9 cellular contexts compared by ENCODE assay signal in the genomic region with DNA sequence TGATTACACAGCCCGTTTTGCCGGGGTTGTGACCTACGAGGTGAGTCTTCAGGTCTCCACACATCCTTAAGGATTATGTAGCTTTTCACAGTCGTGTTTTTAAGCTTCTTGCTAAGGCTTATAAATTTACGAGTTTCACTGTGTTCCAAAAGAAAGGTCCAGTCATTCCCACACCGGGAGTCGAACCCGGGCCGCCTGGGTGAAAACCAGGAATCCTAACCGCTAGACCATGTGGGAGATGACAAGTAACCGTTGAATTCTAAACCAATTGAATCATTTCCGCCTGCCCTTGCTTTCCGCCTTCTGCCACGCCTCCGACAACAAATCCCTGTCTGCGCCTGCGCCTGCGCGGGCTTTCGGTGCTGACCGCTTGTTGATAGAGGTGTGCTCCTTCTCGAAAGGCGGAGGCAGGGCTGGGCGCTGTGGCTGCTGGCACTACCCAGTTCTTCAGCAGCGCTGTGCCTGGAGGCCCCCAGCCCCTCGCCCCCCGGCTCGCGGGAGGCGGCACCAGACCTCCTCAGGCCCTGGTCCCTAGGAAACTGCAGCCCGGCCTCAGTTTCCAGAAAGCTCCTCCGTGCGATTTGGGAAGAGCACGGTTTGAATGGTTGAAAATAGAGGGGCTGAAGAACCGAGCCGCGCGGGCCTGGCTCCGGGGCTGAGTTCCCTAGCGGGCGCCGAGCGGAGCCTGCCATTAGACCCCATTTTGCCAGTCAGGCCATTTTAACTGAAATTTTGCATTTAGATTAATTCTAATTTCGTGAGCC.
A peak's percentile ranks its signal among the peaks of the same experiment; 100 is the strongest.
DNase-seq lines count a peak whose midpoint lies in the region; ATAC-seq, FAIRE-seq and TF ChIP-seq lines count a peak whose summit lies in the region.
"Had no signal": no experiment of that assay in that cellular context is flagged by ENCODE, and none has a peak within 500 bp of the region (broad histone marks: within the 10 kb centered on the region; RNA-seq: fewer than 3 reads in every experiment).

No MANE protein-coding gene starts in this region.

- H3K27me3 ChIP-seq in keratinocyte (ENCODE audit: control insufficient read depth, extremely low read depth, insufficient read depth, low read length): no peaks in the 10 kb centered on the region

- in situ Hi-C loops in ACHN (cut with HindIII; ENCODE audit: low pct_ligation_motif_present, low pct_unique_long_range_greater_than_20kb, low sequenced_read_pairs): no loop called here

- peak overlapping the region; percentile 37 to 76 (median 71) for H3K4me3 ChIP-seq in keratinocyte (ENCODE audit: control insufficient read depth in 2 of 3, extremely low read depth in 1 of 3, insufficient read depth in 2 of 3, low read depth in 1 of 3, low read length in 3 of 3)

- DNase-seq in ACHN: peak; percentile 95
- DNase-seq in NCI-H226: peak; percentile 60
- DNase-seq in activated CD4-positive, alpha-beta T cell treated with anti-CD3 and anti-CD28 coated beads for 24 hours (ENCODE audit: low read depth in 2 of 2): peak; percentile 90 to 93
- DNase-seq in chondrocyte (ENCODE audit: low spot score): peak; percentile 99
- DNase-seq in keratinocyte (ENCODE audit: low read depth, low spot score): peak; percentile 70
- peak; percentile 94 for DNase-seq in stimulated activated CD4-positive, alpha-beta T cell treated with anti-CD3 and anti-CD28 coated beads, Interleukin-12 subunit alpha, Interleukin-12 subunit beta, amount 100 ng/mL, for 4 hours

- peak overlapping the region; percentile 87 for H2AFZ ChIP-seq in keratinocyte (ENCODE audit: control insufficient read depth, low read length)

- H3K4me1 ChIP-seq in keratinocyte (ENCODE audit: control insufficient read depth, extremely low read depth, insufficient read depth, low read length): peaks cover 1% of the 10 kb centered on the region

- H3K4me3 Mint-ChIP-seq in chondrocyte (ENCODE audit: unreplicated experiment): peak overlapping the region; percentile 76

- dilution Hi-C loops in keratinocyte (cut with MboI; ENCODE audit: extremely low pct_ligation_motif_present, low sequenced_read_pairs): no loop called here

- FAIRE-seq in keratinocyte (lab: Jason Lieb, UNC): peak; percentile 59

- H3K27ac ChIP-seq in keratinocyte (ENCODE audit: control insufficient read depth, insufficient read depth, low read length): peak overlapping the region; percentile 60

- H4K20me1 ChIP-seq in keratinocyte (ENCODE audit: control insufficient read depth, extremely low read depth, insufficient read depth, low read length): no peaks in the 10 kb centered on the region

- no peaks in the 10 kb centered on the region for H3K27me3 Mint-ChIP-seq in chondrocyte (ENCODE audit: low read depth)

- H3K36me3 Mint-ChIP-seq in chondrocyte (ENCODE audit: low read depth): no peaks in the 10 kb centered on the region

- no peaks in the 10 kb centered on the region for H3K9me1 ChIP-seq in keratinocyte (ENCODE audit: control insufficient read depth, extremely low read depth, insufficient read depth, low read length)

- H3K27ac Mint-ChIP-seq in chondrocyte (ENCODE audit: unreplicated experiment): peak overlapping the region; percentile 92

- H3K4me2 ChIP-seq in keratinocyte (ENCODE audit: control insufficient read depth, extremely low read depth, insufficient read depth, low read depth, low read length): peak overlapping the region; percentile 83

- H3K9me3 ChIP-seq in keratinocyte (ENCODE audit: control insufficient read depth, low read depth, low read length): no peaks in the 10 kb centered on the region

- no peaks in the 10 kb centered on the region for H3K79me2 ChIP-seq in keratinocyte (ENCODE audit: control insufficient read depth, insufficient read depth, low read length)

- H3K9me3 Mint-ChIP-seq in chondrocyte (ENCODE audit: low read depth): no peaks in the 10 kb centered on the region

- H3K4me1 Mint-ChIP-seq in chondrocyte (ENCODE audit: low read depth): peaks cover 22% of the 10 kb centered on the region

- ATAC-seq in GM18873 (IDR thresholded peaks at IDR 0.05; ENCODE audit: low FRiP score, unreplicated experiment): peak; percentile 88
- peak; percentile 94 for ATAC-seq in HG03159 (IDR thresholded peaks at IDR 0.05; ENCODE audit: unreplicated experiment)
- ATAC-seq: HCT116 had no signal

- TF ChIP-seq CTCF in chondrocyte (IDR thresholded peaks at IDR 0.05) (peak; percentile 39), keratinocyte (optimal IDR thresholded peaks at IDR 0.05 in 1 of 3, IDR thresholded peaks at IDR 0.05 in 1 of 3, conservative IDR thresholded peaks at IDR 0.05 in 1 of 3; ENCODE audit: extremely low read depth in 1 of 3, insufficient read depth in 2 of 3, low read length in 3 of 3) (no peak)

- H3K36me3 ChIP-seq in keratinocyte (ENCODE audit: control insufficient read depth in 2 of 2, extremely low read depth in 1 of 2, insufficient read depth in 2 of 2, low read length in 2 of 2): no peaks in the 10 kb centered on the region

- H3K9ac ChIP-seq in keratinocyte (ENCODE audit: control insufficient read depth, extremely low read depth, insufficient read depth, low read length): peak overlapping the region; percentile 67

Comparison
In these comparisons a context has a peak if more than half of its experiments do, and no peak if none do; other contexts are left out.
1. Peak in every context shown above with its lines: DNase-seq, ATAC-seq, H3K4me3 ChIP-seq and H3K27ac ChIP-seq.